Comparison of ENCODE assay signal across 8 cellular contexts in the genomic region with DNA sequence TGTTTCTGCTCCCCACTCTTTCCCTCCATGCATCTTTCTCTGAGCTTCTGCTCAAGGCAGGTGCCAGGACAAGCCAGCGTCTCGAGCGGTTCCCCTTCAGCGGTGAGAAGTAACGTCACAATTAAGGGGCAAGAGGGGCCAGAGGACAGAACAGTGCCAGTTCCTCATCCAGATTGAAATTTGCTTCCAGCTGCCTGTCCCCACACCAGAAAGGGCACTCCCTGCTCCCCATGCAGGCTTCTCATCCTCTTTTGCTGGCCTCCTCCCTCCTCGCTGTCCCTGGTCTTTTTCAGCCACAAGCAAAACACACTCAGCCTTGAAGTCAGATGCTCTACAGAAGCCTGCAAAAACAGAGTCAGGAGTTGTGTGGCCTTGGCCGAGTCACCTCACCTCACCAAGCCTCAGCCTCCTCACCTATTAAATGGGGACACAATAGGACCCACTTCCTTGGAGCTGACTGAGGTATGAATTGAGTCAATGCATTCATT. TPM values are rescaled to one million over a fixed set of nuclear protein-coding genes. Genes with fewer than 3 reads are reported as not detected.
DNase-seq lines count a peak whose midpoint lies in the region; ATAC-seq and TF ChIP-seq lines count a peak whose summit lies in the region.

No MANE protein-coding gene starts in this region.

- ATAC-seq in naive thymus-derived CD4-positive, alpha-beta T cell: peak; percentile 51
- ATAC-seq in GM19035 (IDR thresholded peaks at IDR 0.05; ENCODE audit: unreplicated experiment) (no peak), GM18858 (IDR thresholded peaks at IDR 0.05; ENCODE audit: unreplicated experiment) (no peak), GM21737 (IDR thresholded peaks at IDR 0.05; ENCODE audit: unreplicated experiment) (no peak)

- H3K36me3 ChIP-seq in naive thymus-derived CD4-positive, alpha-beta T cell (ENCODE audit: control insufficient read depth in 2 of 3, insufficient read depth in 3 of 3, low read length in 3 of 3): no peaks in the 10 kb centered on the region

- no peaks in the 10 kb centered on the region for H3K27me3 ChIP-seq in AG04450 (ENCODE audit: control insufficient read depth, insufficient read depth, low read length)
- H3K27me3 ChIP-seq in naive thymus-derived CD4-positive, alpha-beta T cell (ENCODE audit: control insufficient read depth in 2 of 2, insufficient read depth in 2 of 2, low read length in 2 of 2): no peaks in the 10 kb centered on the region

- H3K9me3 ChIP-seq in AG04450 (ENCODE audit: control insufficient read depth, insufficient read depth, low read length): no peaks in the 10 kb centered on the region
- no peaks in the 10 kb centered on the region for H3K9me3 ChIP-seq in naive thymus-derived CD4-positive, alpha-beta T cell (ENCODE audit: control insufficient read depth in 2 of 3, low read length in 3 of 3)

- POLR2A ChIA-PET in AG04450 (lab: Yijun Ruan, JAX): interaction anchor here (2.6 kb wide), 1 partner anchor 13 kb away, joined by 15 read pairs; no protein-coding TSS in a partner anchor
- POLR2A ChIA-PET in naive thymus-derived CD4-positive, alpha-beta T cell (lab: Charles Lee): interaction anchor here (0.6 to 23.1 kb wide), 11 partner anchors 7 to 700 kb away, joined by 3 to 427 read pairs (median 8); a partner anchor contains a TSS

- CTCF ChIA-PET in AG04450 (lab: Charles Lee): interaction anchor here (0.6 to 3.5 kb wide), 6 partner anchors 10 to 94 kb away, joined by 3 to 22 read pairs (median 10); no protein-coding TSS in a partner anchor
- CTCF ChIA-PET in naive thymus-derived CD4-positive, alpha-beta T cell (lab: Charles Lee): interaction anchor here (0.9 to 5.3 kb wide), 10 partner anchors 10 to 71 kb away, joined by 3 to 37 read pairs (median 10); a partner anchor contains a TSS

- no peak for TF ChIP-seq CTCF in AG04450 (IDR thresholded peaks at IDR 0.05; ENCODE audit: low read depth, low read length)

- H3K4me1 ChIP-seq in naive thymus-derived CD4-positive, alpha-beta T cell (ENCODE audit: control insufficient read depth in 2 of 2, insufficient read depth in 2 of 2, low read length in 2 of 2): peaks cover 45 to 67% of the 10 kb centered on the region in 2 donors

- H3K27ac Mint-ChIP-seq in naive thymus-derived CD4-positive, alpha-beta T cell: peak overlapping the region; percentile 85 to 97 (median 95)

- H3K4me3 Mint-ChIP-seq in naive thymus-derived CD4-positive, alpha-beta T cell: peak overlapping the region; percentile 72 to 88 (median 84)

- H3K36me3 Mint-ChIP-seq in naive thymus-derived CD4-positive, alpha-beta T cell: peaks cover 0 to 13% (median 9%) of the 10 kb centered on the region in 5 donors

- intact Hi-C loops in naive thymus-derived CD4-positive, alpha-beta T cell (cut with micrococcal nuclease): loop anchor here (1.0 to 2.0 kb wide), 3 partner anchors 9 to 31 kb away; no protein-coding TSS in a partner anchor

- H3K27ac ChIP-seq in AG04450 (ENCODE audit: low read depth, low read length): peak overlapping the region; percentile 95
- peak overlapping the region; percentile 83 for H3K27ac ChIP-seq in caudate nucleus (ENCODE audit: low read depth, low read length)
- H3K27ac ChIP-seq in naive thymus-derived CD4-positive, alpha-beta T cell (ENCODE audit: low read depth, low read length): peak overlapping the region; percentile 75

- peaks cover 44 to 96% (median 81%) of the 10 kb centered on the region in 7 donors for H3K4me1 Mint-ChIP-seq in naive thymus-derived CD4-positive, alpha-beta T cell

- peaks cover 0 to 2% (median 0%) of the 10 kb centered on the region in 11 donors for H3K9me3 Mint-ChIP-seq in naive thymus-derived CD4-positive, alpha-beta T cell

- DNase-seq in AG04450 (ENCODE audit: low read depth, low spot score): no peak
- peak; percentile 48 for DNase-seq in NAMALWA (ENCODE audit: low spot score)
- DNase-seq in caudate nucleus (lab: John Stamatoyannopoulos, UW): peak in 1 of 61 donors; percentile 34
- no peak for DNase-seq in naive thymus-derived CD4-positive, alpha-beta T cell
- DNase-seq in activated effector memory CD4-positive, alpha-beta T cell treated with Interleukin-2 at 50 U/mL for 16 hours: no peak

- no peak overlapping the region for H3K4me3 ChIP-seq in AG04450 (ENCODE audit: low read depth, low read length)
- H3K4me3 ChIP-seq in naive thymus-derived CD4-positive, alpha-beta T cell (ENCODE audit: low read length): peak overlapping the region; percentile 25

- H3K27me3 Mint-ChIP-seq in naive thymus-derived CD4-positive, alpha-beta T cell: no peaks in the 10 kb centered on the region

RNA-seq across cellular contexts. Expression of a gene that starts 35.0 kb away (rescaled TPM):
- polyA plus RNA-seq in AG04450 (2011; rRNA removed): 145 and 161 TPM in 2 replicates
- 84.2 and 92.4 TPM in 2 replicates for polyA minus RNA-seq in AG04450 (2011; rRNA and poly(A)+ RNA removed)
- 10 to 100 TPM; 63.3 to 97.4 (median 72.2) TPM for total RNA-seq in naive thymus-derived CD4-positive, alpha-beta T cell
- 10 to 100 TPM; 21.3 to 50.4 TPM for polyA plus RNA-seq in naive thymus-derived CD4-positive, alpha-beta T cell
